Comparison of ENCODE assay signal across 21 cellular contexts in genomic region chr16:22763655-22764054, GRCh38. TPM values are rescaled to one million over a fixed set of nuclear protein-coding genes. Genes with fewer than 3 reads are reported as not detected.
DNase-seq lines count a peak whose midpoint lies in the region; ATAC-seq, FAIRE-seq and TF ChIP-seq lines count a peak whose summit lies in the region.
"Had no signal": no experiment of that assay in that cellular context is flagged by ENCODE, and none has a peak within 500 bp of the region (broad histone marks: within the 10 kb centered on the region; RNA-seq: fewer than 3 reads in every experiment).

No MANE protein-coding gene starts in this region.

- WGBS in aorta, 2 donors: 20 to 28% methylated on average over 6 of the region's 6 CpGs

- ATAC-seq in foreskin keratinocyte (peak; percentile 19), aorta (ENCODE audit: low FRiP score) (peak; percentile 70), gastrocnemius medialis (no peak)
- ATAC-seq: activated T-cell treated with anti-CD3 and anti-CD28 coated beads, Interleukin-2, amount 50 U/mL, for 72 hours; stimulated activated naive CD8-positive, alpha-beta T cell treated with anti-CD3 and anti-CD28 coated beads, Interleukin-15, amount 100 ng/mL, for 72 hours had no signal

- no peak for TF ChIP-seq POLR2A in gastrocnemius medialis (IDR thresholded peaks at IDR 0.05)

- H3K36me3 Mint-ChIP-seq in nephron progenitor cell (ENCODE audit: low read depth): no peaks in the 10 kb centered on the region
- H3K36me3 Mint-ChIP-seq: activated naive CD4-positive, alpha-beta T cell treated with anti-CD3 and anti-CD28 coated beads, Interleukin-2, amount 50 U/mL, for 24 hours; natural killer cell treated with Interleukin-12 subunit alpha and Interleukin-12 subunit beta and Interleukin-15 and Interleukin-18, amount 100 ng/mL, for 72 hours had no signal

- no peak for TF ChIP-seq CTCF in foreskin keratinocyte (conservative IDR thresholded peaks at IDR 0.05)
- no peak for TF ChIP-seq CTCF in nephron progenitor cell (IDR thresholded peaks at IDR 0.05)
- no peak for TF ChIP-seq CTCF in gastrocnemius medialis (IDR thresholded peaks at IDR 0.05 in 4 of 5, conservative IDR thresholded peaks at IDR 0.05 in 1 of 5)

- H3K4me1 Mint-ChIP-seq in nephron progenitor cell: peaks cover 6% of the 10 kb centered on the region
- H3K4me1 Mint-ChIP-seq: activated naive CD4-positive, alpha-beta T cell treated with anti-CD3 and anti-CD28 coated beads, Interleukin-2, amount 50 U/mL, for 24 hours; stimulated activated naive CD8-positive, alpha-beta T cell treated with anti-CD3 and anti-CD28 coated beads, Interleukin-15, amount 100 ng/mL, for 72 hours had no signal

- H3K27me3 Mint-ChIP-seq in nephron progenitor cell (ENCODE audit: low read depth, poor library complexity): peaks cover 8% of the 10 kb centered on the region
- H3K27me3 Mint-ChIP-seq: stimulated activated naive CD8-positive, alpha-beta T cell treated with anti-CD3 and anti-CD28 coated beads, Interleukin-15, amount 100 ng/mL, for 72 hours had no signal

- H3K27me3 ChIP-seq in foreskin keratinocyte: peaks cover 3% of the 10 kb centered on the region
- H3K27me3 ChIP-seq in aorta (ENCODE audit: control insufficient read depth in 1 of 2, insufficient read depth in 2 of 2, low read length in 1 of 2): no peaks in the 10 kb centered on the region
- H3K27me3 ChIP-seq in gastrocnemius medialis: no peaks in the 10 kb centered on the region

- no peaks in the 10 kb centered on the region for H3K36me3 ChIP-seq in aorta (ENCODE audit: control insufficient read depth in 1 of 2, insufficient read depth in 2 of 2, low read length in 1 of 2)
- no peaks in the 10 kb centered on the region for H3K36me3 ChIP-seq in gastrocnemius medialis

- H3K4me1 ChIP-seq in foreskin keratinocyte: no peaks in the 10 kb centered on the region
- peaks cover 0 to 5% of the 10 kb centered on the region in 2 donors for H3K4me1 ChIP-seq in aorta (ENCODE audit: control insufficient read depth in 1 of 2, insufficient read depth in 2 of 2, low read length in 2 of 2)
- H3K4me1 ChIP-seq in gastrocnemius medialis: no peaks in the 10 kb centered on the region

- DNase-seq in SK-MEL-5 (ENCODE audit: low read depth, low spot score) (peak; percentile 15), foreskin keratinocyte (peak in 1 of 2 donors; percentile 19), nephron progenitor cell (peak; percentile 6), aorta (peak; percentile 50 to 73), DMS53 treated with DMSO at 0.1 percent for 48 hours (lab: John Stamatoyannopoulos, UW; ENCODE audit: unreplicated experiment) (no peak), gastrocnemius medialis (no peak), GM19239 (ENCODE audit: insufficient read length, low spot score) (no peak), G401 (ENCODE audit: low spot score) (no peak)
- DNase-seq: activated T-cell treated with anti-CD3 and anti-CD28 coated beads, Interleukin-2, amount 50 U/mL, for 72 hours; kidney glomerular epithelial cell; mesenchymal stem cell; NCI-H1105 treated with DMSO at 0.1 percent for 48 hours; NCI-H2081 treated with DMSO at 0.1 percent for 48 hours; NCI-H510A treated with DMSO at 0.1 percent for 48 hours; posterior cingulate gyrus; stimulated activated CD4-positive, alpha-beta T cell treated with anti-CD3 and anti-CD28 coated beads, Interleukin-4, amount 100 ng/mL, for 4 hours; stimulated activated naive CD8-positive, alpha-beta T cell treated with anti-CD3 and anti-CD28 coated beads, Interleukin-15, amount 100 ng/mL, for 72 hours had no signal

- no peak overlapping the region for H3K27ac ChIP-seq in foreskin keratinocyte
- no peak overlapping the region for H3K27ac ChIP-seq in aorta (ENCODE audit: low read depth in 1 of 2, low read length in 2 of 2)
- H3K27ac ChIP-seq in gastrocnemius medialis: no peak overlapping the region

- H3K9me3 Mint-ChIP-seq in nephron progenitor cell: no peaks in the 10 kb centered on the region
- H3K9me3 Mint-ChIP-seq: activated naive CD4-positive, alpha-beta T cell treated with anti-CD3 and anti-CD28 coated beads, Interleukin-2, amount 50 U/mL, for 24 hours; activated T-cell treated with anti-CD3 and anti-CD28 coated beads, Interleukin-2, amount 50 U/mL, for 72 hours; natural killer cell treated with Interleukin-12 subunit alpha and Interleukin-12 subunit beta and Interleukin-15 and Interleukin-18, amount 100 ng/mL, for 72 hours; stimulated activated naive CD8-positive, alpha-beta T cell treated with anti-CD3 and anti-CD28 coated beads, Interleukin-15, amount 100 ng/mL, for 72 hours had no signal

- no peak for FAIRE-seq in GM19239 (lab: Jason Lieb, UNC)

- no peak overlapping the region for H3K4me3 Mint-ChIP-seq in nephron progenitor cell
- H3K4me3 Mint-ChIP-seq: activated naive CD4-positive, alpha-beta T cell treated with anti-CD3 and anti-CD28 coated beads, Interleukin-2, amount 50 U/mL, for 24 hours; activated T-cell treated with anti-CD3 and anti-CD28 coated beads, Interleukin-2, amount 50 U/mL, for 72 hours; natural killer cell treated with Interleukin-12 subunit alpha and Interleukin-12 subunit beta and Interleukin-15 and Interleukin-18, amount 100 ng/mL, for 72 hours; stimulated activated naive CD8-positive, alpha-beta T cell treated with anti-CD3 and anti-CD28 coated beads, Interleukin-15, amount 100 ng/mL, for 72 hours had no signal

- intact Hi-C loops in aorta (cut with DNase I): no loop called here
- intact Hi-C loops in gastrocnemius medialis (cut with DNase I; ENCODE audit: low total_unique reads): no loop called here

- H3K4me3 ChIP-seq in aorta (ENCODE audit: low read length in 2 of 2) (no peak overlapping the region), gastrocnemius medialis (no peak overlapping the region)

- no peak overlapping the region for H3K27ac Mint-ChIP-seq in nephron progenitor cell
- H3K27ac Mint-ChIP-seq: activated naive CD4-positive, alpha-beta T cell treated with anti-CD3 and anti-CD28 coated beads, Interleukin-2, amount 50 U/mL, for 24 hours; activated T-cell treated with anti-CD3 and anti-CD28 coated beads, Interleukin-2, amount 50 U/mL, for 72 hours; natural killer cell treated with Interleukin-12 subunit alpha and Interleukin-12 subunit beta and Interleukin-15 and Interleukin-18, amount 100 ng/mL, for 72 hours; stimulated activated naive CD8-positive, alpha-beta T cell treated with anti-CD3 and anti-CD28 coated beads, Interleukin-15, amount 100 ng/mL, for 72 hours had no signal

- in situ Hi-C loops in SK-MEL-5 (cut with HindIII; ENCODE audit: low pct_unique_long_range_greater_than_20kb, low sequenced_read_pairs): no loop called here
- in situ Hi-C loops in gastrocnemius medialis (cut with MboI; ENCODE audit: low sequenced_read_pairs in 4 of 4): no loop called here
- in situ Hi-C loops in G401 (cut with HindIII; ENCODE audit: low sequenced_read_pairs): no loop called here

- no peaks in the 10 kb centered on the region for H3K9me3 ChIP-seq in aorta (ENCODE audit: control insufficient read depth, low read length)
- no peaks in the 10 kb centered on the region for H3K9me3 ChIP-seq in gastrocnemius medialis

RNA-seq across cellular contexts. Expression of gene HS3ST2, which starts 50.3 kb away (rescaled TPM):
- not detected in 2 replicates for total RNA-seq in SK-MEL-5 (2014; rRNA removed; shearing (Covaris generic))
- polyA plus RNA-seq in SK-MEL-5 (2015; cell fraction: cytosol; rRNA removed): not detected in 2 replicates
- not detected in 2 replicates for polyA plus RNA-seq in SK-MEL-5 (2015; cell fraction: nucleus; rRNA removed)
- total RNA-seq in foreskin keratinocyte (31.1 and 32.4 TPM in 2 replicates), aorta (10 to 100 TPM in 1 of 2 donors, 1 to 10 TPM in 1; 1.9 to 16.3 TPM), gastrocnemius medialis (under 1 TPM in 2 of 4 donors, not detected in 2; 0.13 to 0.20 TPM)
- polyA plus RNA-seq in foreskin keratinocyte (34.3 and 36.2 TPM in 2 replicates), aorta (10 to 100 TPM in 1 of 2 donors, under 1 TPM in 1; 0.54 to 14.7 TPM)
- not detected in 2 replicates for total RNA-seq in G401 (2014; rRNA removed; shearing (Covaris generic))
- total RNA-seq: activated CD8-positive, alpha-beta memory T cell treated with anti-CD3 and anti-CD28 coated beads for 36 hours; activated T-cell treated with anti-CD3 and anti-CD28 coated beads, Interleukin-2, amount 50 U/mL, for 72 hours; chondrocyte; natural killer cell treated with Interleukin-12 subunit alpha and Interleukin-12 subunit beta and Interleukin-15 and Interleukin-18, amount 100 ng/mL, for 72 hours had no signal

Comparison
In these comparisons a context has a peak if more than half of its experiments do, and no peak if none do; other contexts are left out.
1. DNase-seq: peak in SK-MEL-5 (single experiment), nephron progenitor cell (single experiment) and aorta (2 of 2); none in DMS53 treated with DMSO at 0.1 percent for 48 hours (single experiment), gastrocnemius medialis (0 of 2), GM19239 (single experiment) and G401 (single experiment).
2. ATAC-seq: peak in foreskin keratinocyte (single experiment) and aorta (single experiment); none in gastrocnemius medialis (0 of 2).